In genomic region chr13:29621841-29622240, GRCh38 we compare ENCODE assay signal across 24 cellular contexts.
"Had no signal": no experiment of that assay in that cellular context is flagged by ENCODE, and none has a peak within 500 bp of the region (broad histone marks: within the 10 kb centered on the region; RNA-seq: fewer than 3 reads in every experiment).

No MANE protein-coding gene starts in this region.

- H3K36me3 Mint-ChIP-seq: activated CD8-positive, alpha-beta memory T cell treated with anti-CD3 and anti-CD28 coated beads, Interleukin-2, amount 10 ng/mL, durations not matched to agents 7 days and 5 days; activated naive CD4-positive, alpha-beta T cell treated with anti-CD3 and anti-CD28 coated beads, Interleukin-2, amount 50 U/mL, for 72 hours had no signal

- H3K4me3 ChIP-seq: coronary artery, dorsolateral prefrontal cortex, gastrocnemius medialis, left ventricle myocardium inferior, lung, right atrium auricular region, spleen, tibial nerve had no signal

- H3K4me1 ChIP-seq: gastrocnemius medialis, left ventricle myocardium inferior, right atrium auricular region, spleen, tibial nerve had no signal

- H3K9me3 ChIP-seq: gastrocnemius medialis, neutrophil had no signal

- ATAC-seq: activated CD4-positive, alpha-beta T cell treated with anti-CD3 and anti-CD28 coated beads for 36 hours; activated CD8-positive, alpha-beta memory T cell treated with anti-CD3 and anti-CD28 coated beads, Interleukin-2, amount 10 ng/mL, durations not matched to agents 7 days and 5 days; activated CD8-positive, alpha-beta T cell treated with anti-CD3 and anti-CD28 coated beads, Interleukin-2, amount 10 ng/mL, durations not matched to agents 7 days and 5 days; activated naive CD4-positive, alpha-beta T cell treated with anti-CD3 and anti-CD28 coated beads, Interleukin-2, amount 50 U/mL, for 72 hours; gastrocnemius medialis had no signal

- H3K4me3 Mint-ChIP-seq: activated CD4-positive, alpha-beta T cell treated with anti-CD3 and anti-CD28 coated beads for 36 hours; activated CD8-positive, alpha-beta memory T cell treated with anti-CD3 and anti-CD28 coated beads, Interleukin-2, amount 10 ng/mL, durations not matched to agents 7 days and 5 days; activated CD8-positive, alpha-beta T cell treated with anti-CD3 and anti-CD28 coated beads, Interleukin-2, amount 10 ng/mL, durations not matched to agents 7 days and 5 days; nephron; T-helper 2 cell treated with Interferon-gamma antibody and Interleukin-4, amounts not matched to agents 5 μg/mL and 100 μg/mL, for 36 hours had no signal

- H3K27ac ChIP-seq: coronary artery, dorsolateral prefrontal cortex, gastrocnemius medialis, left ventricle myocardium inferior, neutrophil, right atrium auricular region, spleen, tibial nerve had no signal

- H3K36me3 ChIP-seq: gastrocnemius medialis, left ventricle myocardium inferior, neutrophil, right atrium auricular region, spleen, tibial nerve had no signal

- H3K4me1 Mint-ChIP-seq: activated CD4-positive, alpha-beta T cell treated with anti-CD3 and anti-CD28 coated beads for 36 hours; activated CD8-positive, alpha-beta memory T cell treated with anti-CD3 and anti-CD28 coated beads, Interleukin-2, amount 10 ng/mL, durations not matched to agents 7 days and 5 days; nephron had no signal

- H3K27me3 ChIP-seq: dorsolateral prefrontal cortex, gastrocnemius medialis, right atrium auricular region, tibial nerve had no signal

- DNase-seq: activated CD4-positive, alpha-beta T cell treated with anti-CD3 and anti-CD28 coated beads for 36 hours; activated CD4-positive, CD25-positive, alpha-beta regulatory T cell; activated CD8-positive, alpha-beta memory T cell treated with anti-CD3 and anti-CD28 coated beads, Interleukin-2, amount 10 ng/mL, durations not matched to agents 7 days and 5 days; activated CD8-positive, alpha-beta T cell treated with anti-CD3 and anti-CD28 coated beads, Interleukin-2, amount 10 ng/mL, durations not matched to agents 7 days and 5 days; activated naive CD4-positive, alpha-beta T cell; activated T-cell treated with anti-CD3 and anti-CD28 coated beads, Interleukin-2, amount 50 U/mL, for 48 hours; dorsolateral prefrontal cortex; effector memory CD4-positive, alpha-beta T cell; erythroblast; gastrocnemius medialis; glutamatergic neuron; left ventricle myocardium inferior; mesendoderm; spleen; stimulated activated naive CD4-positive, alpha-beta T cell had no signal

- H3K27ac Mint-ChIP-seq: activated CD4-positive, alpha-beta T cell treated with anti-CD3 and anti-CD28 coated beads for 36 hours; activated CD8-positive, alpha-beta memory T cell treated with anti-CD3 and anti-CD28 coated beads, Interleukin-2, amount 10 ng/mL, durations not matched to agents 7 days and 5 days; activated CD8-positive, alpha-beta T cell treated with anti-CD3 and anti-CD28 coated beads, Interleukin-2, amount 10 ng/mL, durations not matched to agents 7 days and 5 days; activated naive CD4-positive, alpha-beta T cell treated with anti-CD3 and anti-CD28 coated beads, Interleukin-2, amount 50 U/mL, for 72 hours; activated T-helper 2 cell treated with anti-CD3 and anti-CD28 coated beads, Interferon-gamma antibody, Interleukin-2, Interleukin-4, amounts not matched to agents 10 μg/mL and 5 μg/mL and 100 μg/mL, durations not matched to agents 14 hours and 24 hours and 36 hours; nephron; T-helper 2 cell treated with Interferon-gamma antibody and Interleukin-4, amounts not matched to agents 5 μg/mL and 100 μg/mL, for 36 hours had no signal

- H3K9me3 Mint-ChIP-seq: activated T-helper 2 cell treated with anti-CD3 and anti-CD28 coated beads, Interferon-gamma antibody, Interleukin-2, Interleukin-4, amounts not matched to agents 10 μg/mL and 5 μg/mL and 100 μg/mL, durations not matched to agents 14 hours and 24 hours and 36 hours; T-helper 2 cell treated with Interferon-gamma antibody and Interleukin-4, amounts not matched to agents 5 μg/mL and 100 μg/mL, for 36 hours had no signal
